24 cellular contexts compared by ENCODE assay signal in genomic region chr10:27251554-27251953, GRCh38.
"Had no signal": no experiment of that assay in that cellular context is flagged by ENCODE, and none has a peak within 500 bp of the region (broad histone marks: within the 10 kb centered on the region; RNA-seq: fewer than 3 reads in every experiment).

No MANE protein-coding gene starts in this region.

- H3K36me3 ChIP-seq: brain microvascular endothelial cell, left lung, right atrium auricular region, tibial artery, upper lobe of right lung had no signal

- H3K27ac ChIP-seq: brain microvascular endothelial cell, upper lobe of right lung, VCaP had no signal

- H3K27me3 Mint-ChIP-seq: activated naive CD8-positive, alpha-beta T cell treated with anti-CD3 and anti-CD28 coated beads, Interleukin-2, amount 10 ng/mL, durations not matched to agents 7 days and 5 days; naive B cell; stimulated activated memory B cell treated with anti-CD40 and anti-IgM and Interleukin-4, amounts not matched to agents 10 μg/mL and 1 μg/mL and 100 μg/mL, for 72 hours; stimulated activated naive CD8-positive, alpha-beta T cell treated with anti-CD3 and anti-CD28 coated beads, Interleukin-15, amount 100 ng/mL, for 72 hours had no signal

- H3K4me3 ChIP-seq: lung had no signal

- H3K4me3 Mint-ChIP-seq: activated naive CD8-positive, alpha-beta T cell treated with anti-CD3 and anti-CD28 coated beads, Interleukin-2, amount 10 ng/mL, durations not matched to agents 7 days and 5 days; mesothelial cell of epicardium had no signal

- H3K27me3 ChIP-seq: brain microvascular endothelial cell, left lung, right atrium auricular region had no signal

- H3K9me3 ChIP-seq: left lung, right atrium auricular region, tibial artery, upper lobe of right lung had no signal

- DNase-seq: activated CD4-positive, alpha-beta memory T cell treated with anti-CD3 and anti-CD28 coated beads, Interleukin-2, amount 10 ng/mL, durations not matched to agents 7 days and 5 days; activated CD4-positive, alpha-beta T cell treated with anti-CD3 and anti-CD28 coated beads for 48 hours; activated CD8-positive, alpha-beta memory T cell treated with anti-CD3 and anti-CD28 coated beads, Interleukin-2, amount 50 U/mL, for 48 hours; activated effector memory CD4-positive, alpha-beta T cell treated with Interleukin-2 at 50 U/mL for 16 hours; activated naive CD4-positive, alpha-beta T cell treated with Interleukin-2 at 50 U/mL for 16 hours; activated naive CD8-positive, alpha-beta T cell treated with anti-CD3 and anti-CD28 coated beads, Interleukin-2, amount 10 ng/mL, durations not matched to agents 7 days and 5 days; activated T-cell treated with anti-CD3 and anti-CD28 coated beads, Interleukin-2, amount 50 U/mL, for 48 hours; brain microvascular endothelial cell; dorsolateral prefrontal cortex; effector memory CD4-positive, alpha-beta T cell; left lung; naive B cell; stimulated activated CD4-positive, alpha-beta T cell treated with anti-CD3 and anti-CD28 coated beads, Interleukin-1b, Interleukin-23, amount 100 ng/mL, for 48 hours; stimulated activated CD4-positive, alpha-beta T cell treated with anti-CD3 and anti-CD28 coated beads, Interleukin-4, amount 100 ng/mL, for 4 hours; stimulated activated CD8-positive, alpha-beta memory T cell treated with anti-CD3 and anti-CD28 coated beads, Interleukin-4, amount 100 ng/mL, for 48 hours; stimulated activated naive CD8-positive, alpha-beta T cell treated with anti-CD3 and anti-CD28 coated beads, Interleukin-15, amount 100 ng/mL, for 72 hours; T-helper 9 cell; tibial artery; upper lobe of right lung had no signal

- H3K4me1 ChIP-seq: upper lobe of right lung had no signal

- H3K4me1 Mint-ChIP-seq: mesothelial cell of epicardium had no signal

- H3K36me3 Mint-ChIP-seq: mesothelial cell of epicardium; naive B cell; stimulated activated memory B cell treated with anti-CD40 and anti-IgM and Interleukin-4, amounts not matched to agents 10 μg/mL and 1 μg/mL and 100 μg/mL, for 72 hours had no signal

- H3K27ac Mint-ChIP-seq: mesothelial cell of epicardium had no signal

- H3K9me3 Mint-ChIP-seq: activated CD4-positive, alpha-beta memory T cell treated with anti-CD3 and anti-CD28 coated beads, Interleukin-2, amount 10 ng/mL, durations not matched to agents 7 days and 5 days; activated naive CD8-positive, alpha-beta T cell treated with anti-CD3 and anti-CD28 coated beads, Interleukin-2, amount 10 ng/mL, durations not matched to agents 7 days and 5 days; mesothelial cell of epicardium; naive B cell; stimulated activated memory B cell treated with anti-CD40 and anti-IgM and Interleukin-4, amounts not matched to agents 10 μg/mL and 1 μg/mL and 100 μg/mL, for 72 hours; stimulated activated naive CD8-positive, alpha-beta T cell treated with anti-CD3 and anti-CD28 coated beads, Interleukin-15, amount 100 ng/mL, for 72 hours had no signal
